ENCODE assay signal across 10 cellular contexts in the genomic region with DNA sequence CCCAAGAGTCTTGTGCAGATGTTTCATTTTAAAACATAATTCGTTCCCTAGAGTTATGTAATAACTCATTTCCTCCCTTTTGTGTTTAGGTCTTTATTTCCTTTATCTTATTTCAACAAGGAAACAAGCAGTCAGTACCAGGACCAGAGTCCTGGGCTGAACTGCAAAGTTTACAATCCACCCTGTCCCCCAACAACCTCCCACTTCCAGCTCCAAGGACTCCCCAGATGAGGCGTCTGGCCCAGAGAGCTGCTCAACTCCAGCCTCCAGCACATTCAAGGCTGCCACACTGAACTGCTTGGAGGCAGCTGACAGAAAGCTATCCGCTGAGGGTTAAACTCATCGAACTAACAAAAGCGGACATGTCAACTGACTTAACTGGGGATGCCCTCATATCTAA. TPM values are rescaled to one million over a fixed set of nuclear protein-coding genes. Genes with fewer than 3 reads are reported as not detected.
DNase-seq lines count a peak whose midpoint lies in the region; ATAC-seq, FAIRE-seq and TF ChIP-seq lines count a peak whose summit lies in the region.
"Had no signal": no experiment of that assay in that cellular context is flagged by ENCODE, and none has a peak within 500 bp of the region (broad histone marks: within the 10 kb centered on the region; RNA-seq: fewer than 3 reads in every experiment).

No MANE protein-coding gene starts in this region.

- ATAC-seq in lung (ENCODE audit: insufficient read depth, low FRiP score) (no peak), GM19328 (IDR thresholded peaks at IDR 0.05; ENCODE audit: unreplicated experiment) (no peak)

- peaks cover 8% of the 10 kb centered on the region for H3K36me3 Mint-ChIP-seq in activated naive CD4-positive, alpha-beta T cell treated with anti-CD3 and anti-CD28 coated beads, Interleukin-2, amount 50 U/mL, for 24 hours
- H3K36me3 Mint-ChIP-seq in MCF 10A (ENCODE audit: insufficient read depth, unreplicated experiment) = peaks cover 65% of the 10 kb centered on the region

- FAIRE-seq in GM19239 (lab: Jason Lieb, UNC) = no peak
- FAIRE-seq: G401.6 had no signal

- intact Hi-C loops in MCF 10A (cut with micrococcal nuclease) (no loop called here), transverse colon (cut with DNase I; ENCODE audit: low total_unique reads) (no loop called here)

- DNase-seq in activated naive CD4-positive, alpha-beta T cell (lab: John Stamatoyannopoulos, UW) = no peak
- DNase-seq in MCF 10A (ENCODE audit: unreplicated experiment) = no peak
- no peak for DNase-seq in lung (ENCODE audit: low spot score)
- no peak for DNase-seq in transverse colon
- no peak for DNase-seq in GM19239 (ENCODE audit: insufficient read length, low spot score)
- DNase-seq in DMS79 (lab: John Stamatoyannopoulos, UW) = no peak
- DNase-seq: NCI-H1694 treated with DMSO at 0.1 percent for 48 hours had no signal

- TF ChIP-seq CTCF in MCF 10A (IDR thresholded peaks at IDR 0.05; ENCODE audit: unreplicated experiment) = no peak
- TF ChIP-seq CTCF in lung (IDR thresholded peaks at IDR 0.05; ENCODE audit: control extremely low read depth, extremely low read depth) = no peak
- no peak for TF ChIP-seq CTCF in transverse colon (IDR thresholded peaks at IDR 0.05)

- H3K27ac ChIP-seq in lung (ENCODE audit: low read depth in 1 of 2, low read length in 1 of 2) (peak overlapping the region; percentile 30 to 77), transverse colon (peak overlapping the region; percentile 0 to 45 (median 41))

- no peak for TF ChIP-seq EP300 in transverse colon (IDR thresholded peaks at IDR 0.05; ENCODE audit: low read depth)

- H3K27me3 Mint-ChIP-seq in activated naive CD4-positive, alpha-beta T cell treated with anti-CD3 and anti-CD28 coated beads, Interleukin-2, amount 50 U/mL, for 24 hours = no peaks in the 10 kb centered on the region
- no peaks in the 10 kb centered on the region for H3K27me3 Mint-ChIP-seq in MCF 10A (ENCODE audit: insufficient read depth, unreplicated experiment)

- TF ChIP-seq POLR2A in transverse colon (IDR thresholded peaks at IDR 0.05) = no peak

- CTCF ChIA-PET in MCF 10A (lab: Yijun Ruan, JAX) = interaction anchor here (0.7 kb wide), 1 partner anchor 60 kb away, joined by 3 read pairs; no protein-coding TSS in a partner anchor

- in situ Hi-C loops in transverse colon (cut with MboI; ENCODE audit: low pct_ligation_motif_present in 1 of 4, low pct_unique_long_range_greater_than_20kb in 1 of 4, low sequenced_read_pairs in 3 of 4) = no loop called here

- no peaks in the 10 kb centered on the region for H3K9me3 ChIP-seq in lung (ENCODE audit: control insufficient read depth in 2 of 2, insufficient read depth in 1 of 2, low read length in 1 of 2)
- no peaks in the 10 kb centered on the region for H3K9me3 ChIP-seq in transverse colon

- peaks cover 69% of the 10 kb centered on the region for H3K4me1 Mint-ChIP-seq in activated naive CD4-positive, alpha-beta T cell treated with anti-CD3 and anti-CD28 coated beads, Interleukin-2, amount 50 U/mL, for 24 hours
- H3K4me1 Mint-ChIP-seq in MCF 10A (ENCODE audit: insufficient read depth, unreplicated experiment) = peaks cover 28% of the 10 kb centered on the region

- H3K36me3 ChIP-seq in lung (ENCODE audit: control insufficient read depth in 2 of 2, insufficient read depth in 2 of 2, low read length in 2 of 2) = peaks cover 0 to 4% of the 10 kb centered on the region in 2 donors
- peaks cover 0 to 4% (median 2%) of the 10 kb centered on the region in 4 donors for H3K36me3 ChIP-seq in transverse colon

- H3K4me3 Mint-ChIP-seq in activated naive CD4-positive, alpha-beta T cell treated with anti-CD3 and anti-CD28 coated beads, Interleukin-2, amount 50 U/mL, for 24 hours = peak overlapping the region; percentile 8
- H3K4me3 Mint-ChIP-seq in MCF 10A (ENCODE audit: unreplicated experiment) = no peak overlapping the region

- no peaks in the 10 kb centered on the region for H3K27me3 ChIP-seq in lung (ENCODE audit: control insufficient read depth, insufficient read depth)
- H3K27me3 ChIP-seq in transverse colon = no peaks in the 10 kb centered on the region

- no TSS peak for BruUV-seq in MCF 10A (replicated peaks; lab: Mats Ljungman, UMichigan)

- H3K27ac Mint-ChIP-seq in activated naive CD4-positive, alpha-beta T cell treated with anti-CD3 and anti-CD28 coated beads, Interleukin-2, amount 50 U/mL, for 24 hours = peak overlapping the region; percentile 80
- peak overlapping the region; percentile 57 for H3K27ac Mint-ChIP-seq in MCF 10A (ENCODE audit: low read depth, unreplicated experiment)

- H3K4me3 ChIP-seq in lung (no peak overlapping the region), transverse colon (no peak overlapping the region)

- 38 to 39% methylated on average over 5 of the region's 5 CpGs for WGBS in lung, 2 donors
- 0 to 52% methylated on average over 1 to 5 of the region's 5 CpGs for WGBS in transverse colon (ENCODE audit: low coverage in 1 of 2), 2 donors

- POLR2A ChIA-PET in MCF 10A (lab: Yijun Ruan, JAX) = interaction anchor here (1.6 kb wide), 1 partner anchor 28 kb away, joined by 5 read pairs; no protein-coding TSS in a partner anchor

- no peaks in the 10 kb centered on the region for H3K9me3 Mint-ChIP-seq in activated naive CD4-positive, alpha-beta T cell treated with anti-CD3 and anti-CD28 coated beads, Interleukin-2, amount 50 U/mL, for 24 hours
- no peaks in the 10 kb centered on the region for H3K9me3 Mint-ChIP-seq in MCF 10A (ENCODE audit: unreplicated experiment)

- peaks cover 12 to 15% of the 10 kb centered on the region in 2 donors for H3K4me1 ChIP-seq in lung (ENCODE audit: control insufficient read depth in 2 of 2, insufficient read depth in 2 of 2, low read length in 2 of 2)
- H3K4me1 ChIP-seq in transverse colon = peaks cover 33 to 64% (median 51%) of the 10 kb centered on the region in 4 donors

RNA-seq across cellular contexts. Expression of gene POLDIP3, which starts 4.5 kb away (rescaled TPM):
- total RNA-seq in MCF 10A (2022) (49.7 and 51.3 TPM in 2 replicates), lung (10 to 100 TPM; 41.1 to 62.1 TPM), transverse colon (10 to 100 TPM; 36.5 to 69.5 (median 45.2) TPM)
- 10 to 100 TPM; 20.5 to 44.3 TPM for polyA plus RNA-seq in lung

RNA-seq across cellular contexts. Expression of gene ATP5MGL, which starts 30.2 kb away (rescaled TPM):
- 0.83 and 1.1 TPM in 2 replicates for total RNA-seq in MCF 10A (2022)
- total RNA-seq in lung = 1 to 10 TPM in 1 of 2 donors, under 1 TPM in 1; 0.82 to 1.1 TPM
- polyA plus RNA-seq in lung = under 1 TPM in 1 of 2 donors, not detected in 1; 0.16 TPM
- total RNA-seq in transverse colon = under 1 TPM in 1 of 4 donors, not detected in 3; 0.55 TPM

RNA-seq across cellular contexts. Expression of gene CYB5R3, which starts 39.0 kb away (rescaled TPM):
- total RNA-seq in MCF 10A (2022) (104 and 114 TPM in 2 replicates), lung (100 to 1,000 TPM in 1 of 2 donors, 10 to 100 TPM in 1; 90.2 to 265 TPM), transverse colon (100 to 1,000 TPM; 138 to 294 (median 167) TPM)
- 100 to 1,000 TPM; 122 to 190 TPM for polyA plus RNA-seq in lung

RNA-seq across cellular contexts. Expression of gene SERHL2, which starts 56.5 kb away (rescaled TPM):
- total RNA-seq in MCF 10A (2022) (0.75 TPM in 1 of 2 replicates, not detected in the other), lung (1 to 10 TPM; 2.7 to 3.3 TPM), transverse colon (1 to 10 TPM in 1 of 4 donors, under 1 TPM in 1, not detected in 2; 0.95 to 2.0 TPM)
- 1 to 10 TPM; 1.7 to 2.6 TPM for polyA plus RNA-seq in lung
